ENCODE assay signal across 10 cellular contexts in the genomic region with DNA sequence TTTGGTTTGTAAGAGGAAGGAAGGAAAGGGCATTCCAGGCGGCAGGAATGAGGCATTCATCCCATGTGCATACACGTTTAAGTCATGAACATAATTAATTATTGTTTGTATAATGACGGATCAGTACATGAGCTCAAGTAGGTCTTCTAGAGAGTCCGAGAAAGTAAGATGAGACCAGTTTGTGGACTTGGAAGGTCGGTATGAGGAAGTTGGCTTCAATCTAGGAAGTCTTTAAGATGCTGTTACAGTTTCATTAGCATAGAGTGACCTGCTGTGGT. TPM values are rescaled to one million over a fixed set of nuclear protein-coding genes. Genes with fewer than 3 reads are reported as not detected.
A peak's percentile ranks its signal among the peaks of the same experiment; 100 is the strongest.
DNase-seq lines count a peak whose midpoint lies in the region; ATAC-seq and TF ChIP-seq lines count a peak whose summit lies in the region.
"Had no signal": no experiment of that assay in that cellular context is flagged by ENCODE, and none has a peak within 500 bp of the region (broad histone marks: within the 10 kb centered on the region; RNA-seq: fewer than 3 reads in every experiment).

No MANE protein-coding gene starts in this region.

- POLR2A ChIA-PET in CD8-positive, alpha-beta T cell (lab: Charles Lee): interaction anchor here (3.2 kb wide), 1 partner anchor 97 kb away, joined by 12 read pairs; no protein-coding TSS in a partner anchor

- peaks cover 63% of the 10 kb centered on the region for H3K4me1 Mint-ChIP-seq in CD8-positive, alpha-beta T cell (ENCODE audit: low read depth)
- peaks cover 54% of the 10 kb centered on the region for H3K4me1 Mint-ChIP-seq in activated naive CD8-positive, alpha-beta T cell treated with anti-CD3 and anti-CD28 coated beads for 36 hours
- H3K4me1 Mint-ChIP-seq in mesothelial cell of epicardium: peaks cover 39% of the 10 kb centered on the region

- intact Hi-C loops in CD8-positive, alpha-beta T cell (cut with DNase I, micrococcal nuclease): loop anchor here in 1 of 2 experiments (5.0 to 10.0 kb wide), 3 partner anchors 95 to 1548 kb away; partner anchors contain the start of genes GTF3C5 and NUP214

- CTCF ChIA-PET in CD8-positive, alpha-beta T cell (lab: Charles Lee): interaction anchor here (1.2 kb wide), 1 partner anchor 127 kb away, joined by 4 read pairs; no protein-coding TSS in a partner anchor

- H3K27ac ChIP-seq in CD8-positive, alpha-beta T cell (ENCODE audit: low read depth, low read length): no peak overlapping the region
- no peak overlapping the region for H3K27ac ChIP-seq in HUES64 (ENCODE audit: low read depth, low read length)

- H3K9me3 ChIP-seq in CD8-positive, alpha-beta T cell (ENCODE audit: low read length): no peaks in the 10 kb centered on the region
- H3K9me3 ChIP-seq in HUES64 (ENCODE audit: insufficient read depth, low read depth, low read length): no peaks in the 10 kb centered on the region

- H3K27ac Mint-ChIP-seq in CD8-positive, alpha-beta T cell: peak overlapping the region; percentile 15
- H3K27ac Mint-ChIP-seq in activated naive CD8-positive, alpha-beta T cell treated with anti-CD3 and anti-CD28 coated beads for 36 hours: no peak overlapping the region
- H3K27ac Mint-ChIP-seq in mesothelial cell of epicardium: peak overlapping the region; percentile 8

- H3K4me3 ChIP-seq in CD8-positive, alpha-beta T cell (ENCODE audit: low read depth, low read length): no peak overlapping the region
- H3K4me3 ChIP-seq in HUES64 (ENCODE audit: low read length): peak overlapping the region; percentile 99

- peak overlapping the region; percentile 6 for H3K4me3 Mint-ChIP-seq in CD8-positive, alpha-beta T cell
- H3K4me3 Mint-ChIP-seq in activated naive CD8-positive, alpha-beta T cell treated with anti-CD3 and anti-CD28 coated beads for 36 hours: peak overlapping the region; percentile 93
- peak overlapping the region; percentile 91 for H3K4me3 Mint-ChIP-seq in mesothelial cell of epicardium

- peaks cover 22% of the 10 kb centered on the region for H3K4me1 ChIP-seq in CD8-positive, alpha-beta T cell (ENCODE audit: insufficient read depth, low read length)
- H3K4me1 ChIP-seq in HUES64 (ENCODE audit: insufficient read depth, low read length): peaks cover 18% of the 10 kb centered on the region

- H3K27me3 Mint-ChIP-seq in CD8-positive, alpha-beta T cell (ENCODE audit: low read depth): no peaks in the 10 kb centered on the region
- H3K27me3 Mint-ChIP-seq in activated naive CD8-positive, alpha-beta T cell treated with anti-CD3 and anti-CD28 coated beads for 36 hours: no peaks in the 10 kb centered on the region
- H3K27me3 Mint-ChIP-seq in mesothelial cell of epicardium (ENCODE audit: low read depth): no peaks in the 10 kb centered on the region

- no peaks in the 10 kb centered on the region for H3K36me3 ChIP-seq in CD8-positive, alpha-beta T cell (ENCODE audit: insufficient read depth, low read length)
- peaks cover 16% of the 10 kb centered on the region for H3K36me3 ChIP-seq in HUES64 (ENCODE audit: insufficient read depth, low read length)

- no peak for ATAC-seq in CD8-positive, alpha-beta T cell
- ATAC-seq in HG03196 (IDR thresholded peaks at IDR 0.05; ENCODE audit: unreplicated experiment) (no peak), HG03025 (IDR thresholded peaks at IDR 0.05; ENCODE audit: low FRiP score, unreplicated experiment) (no peak)

- no peak for DNase-seq in CD8-positive, alpha-beta T cell
- DNase-seq in activated naive CD8-positive, alpha-beta T cell treated with anti-CD3 and anti-CD28 coated beads for 36 hours: no peak
- DNase-seq in mesothelial cell of epicardium (ENCODE audit: low spot score in 2 of 2, unreplicated experiment in 2 of 2): no peak
- no peak for DNase-seq in GDM1 (lab: John Stamatoyannopoulos, UW)
- no peak for DNase-seq in D341Med (ENCODE audit: low spot score)
- DNase-seq: activated CD4-positive, alpha-beta T cell treated with anti-CD3 and anti-CD28 coated beads, Interleukin-2, amount 50 U/mL, for 1 hour; NCI-H1694 had no signal

- peaks cover 6% of the 10 kb centered on the region for H3K36me3 Mint-ChIP-seq in CD8-positive, alpha-beta T cell
- peaks cover 32% of the 10 kb centered on the region for H3K36me3 Mint-ChIP-seq in activated naive CD8-positive, alpha-beta T cell treated with anti-CD3 and anti-CD28 coated beads for 36 hours
- peaks cover 3% of the 10 kb centered on the region for H3K36me3 Mint-ChIP-seq in mesothelial cell of epicardium

- no peaks in the 10 kb centered on the region for H3K27me3 ChIP-seq in CD8-positive, alpha-beta T cell (ENCODE audit: insufficient read depth, low read length)
- H3K27me3 ChIP-seq in HUES64 (ENCODE audit: insufficient read depth, low read length): no peaks in the 10 kb centered on the region

- H3K9ac ChIP-seq in HUES64 (ENCODE audit: low read depth, low read length): no peak overlapping the region

- H3K9me3 Mint-ChIP-seq in CD8-positive, alpha-beta T cell: no peaks in the 10 kb centered on the region
- H3K9me3 Mint-ChIP-seq in activated naive CD8-positive, alpha-beta T cell treated with anti-CD3 and anti-CD28 coated beads for 36 hours: peaks cover 3% of the 10 kb centered on the region
- H3K9me3 Mint-ChIP-seq in mesothelial cell of epicardium: no peaks in the 10 kb centered on the region

- no peak for TF ChIP-seq CTCF in CD8-positive, alpha-beta T cell (IDR thresholded peaks at IDR 0.05)
- no peak for TF ChIP-seq CTCF in mesothelial cell of epicardium (IDR thresholded peaks at IDR 0.05; ENCODE audit: unreplicated experiment)

- WGBS in HUES64: 80% methylated on average over 5 of the region's 5 CpGs

RNA-seq across cellular contexts. Expression of gene GTF3C4, which starts 2.1 kb away (rescaled TPM):
- total RNA-seq in CD8-positive, alpha-beta T cell: 10 to 100 TPM; 14.5 to 16.1 TPM
- polyA plus RNA-seq in HUES64 (2013, experiment 1 of 2): 29.3 TPM
- 28.4 TPM for polyA plus RNA-seq in HUES64 (2013, experiment 2 of 2)
- 10 to 100 TPM; 21.8 to 23.4 TPM for total RNA-seq in activated naive CD8-positive, alpha-beta T cell treated with anti-CD3 and anti-CD28 coated beads for 36 hours
- 26.6 to 27.9 TPM (median 27.0 TPM) in 3 replicates for total RNA-seq in mesothelial cell of epicardium

RNA-seq across cellular contexts. Expression of gene DDX31, which starts 2.6 kb away (rescaled TPM):
- total RNA-seq in CD8-positive, alpha-beta T cell: 10 to 100 TPM; 14.1 to 15.6 TPM
- polyA plus RNA-seq in HUES64 (2013, experiment 1 of 2): 20.9 TPM
- polyA plus RNA-seq in HUES64 (2013, experiment 2 of 2): 16.4 TPM
- total RNA-seq in activated naive CD8-positive, alpha-beta T cell treated with anti-CD3 and anti-CD28 coated beads for 36 hours: 10 to 100 TPM; 29.4 to 29.9 TPM
- total RNA-seq in mesothelial cell of epicardium: 21.1 to 23.1 TPM (median 22.9 TPM) in 3 replicates

Comparison
In these comparisons a context has a peak if more than half of its experiments do, and no peak if none do; other contexts are left out.
1. H3K4me3 Mint-ChIP-seq: peak in every context shown above with its lines; median percentile 93 in activated naive CD8-positive, alpha-beta T cell treated with anti-CD3 and anti-CD28 coated beads for 36 hours; 91 in mesothelial cell of epicardium; 6 in CD8-positive, alpha-beta T cell.